In the genomic region with DNA sequence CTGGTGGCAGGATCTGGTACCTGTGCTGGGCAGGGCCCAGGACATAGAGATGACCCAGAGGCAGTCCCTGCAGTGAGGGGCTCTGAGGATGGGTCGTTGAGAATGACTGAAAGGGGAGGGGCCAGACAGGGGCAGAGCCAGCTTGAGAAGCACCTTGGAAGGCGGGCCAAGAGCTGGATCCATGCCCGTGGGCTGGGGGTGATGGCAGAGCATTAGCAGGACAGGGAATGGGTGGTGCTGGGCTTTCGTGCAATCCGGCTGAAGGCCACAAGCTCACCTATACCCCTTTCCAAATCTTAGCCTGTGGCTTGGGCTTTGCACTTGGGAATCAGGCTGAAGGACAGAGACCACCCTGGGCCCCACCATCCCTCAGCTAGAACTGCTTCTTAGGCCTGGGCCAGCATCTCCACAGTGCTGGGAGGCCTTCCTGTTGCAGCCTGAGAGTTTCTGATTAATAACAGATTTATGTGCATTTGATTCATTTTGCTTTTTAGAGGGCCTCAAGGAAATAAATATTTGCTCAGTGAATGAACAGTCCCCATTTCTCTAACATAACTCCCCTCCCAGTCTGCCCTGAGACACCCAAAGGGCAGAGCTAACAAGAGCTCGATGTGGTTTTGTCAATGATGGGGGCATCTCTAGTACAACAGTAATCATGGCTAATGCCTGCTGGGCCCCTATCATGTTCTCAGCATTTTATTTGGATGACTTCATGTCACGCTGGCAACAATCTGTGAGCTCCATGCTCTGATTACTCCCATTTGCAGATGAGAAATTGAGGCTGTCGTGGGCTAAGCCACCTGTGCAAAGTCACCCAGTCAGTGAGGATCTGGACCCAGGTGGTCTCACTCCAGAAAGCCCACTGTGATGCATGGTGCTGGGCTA, we compare ENCODE assay signal across 1 cellular context.
TF ChIP-seq lines count a peak whose summit lies in the region.

No MANE protein-coding gene starts in this region.

TF ChIP-seq in WTC11, 78 proteins besides CTCF, POLR2A, EP300 and RAD21 (continued from another document):
- TF ChIP-seq, protein P1, sequence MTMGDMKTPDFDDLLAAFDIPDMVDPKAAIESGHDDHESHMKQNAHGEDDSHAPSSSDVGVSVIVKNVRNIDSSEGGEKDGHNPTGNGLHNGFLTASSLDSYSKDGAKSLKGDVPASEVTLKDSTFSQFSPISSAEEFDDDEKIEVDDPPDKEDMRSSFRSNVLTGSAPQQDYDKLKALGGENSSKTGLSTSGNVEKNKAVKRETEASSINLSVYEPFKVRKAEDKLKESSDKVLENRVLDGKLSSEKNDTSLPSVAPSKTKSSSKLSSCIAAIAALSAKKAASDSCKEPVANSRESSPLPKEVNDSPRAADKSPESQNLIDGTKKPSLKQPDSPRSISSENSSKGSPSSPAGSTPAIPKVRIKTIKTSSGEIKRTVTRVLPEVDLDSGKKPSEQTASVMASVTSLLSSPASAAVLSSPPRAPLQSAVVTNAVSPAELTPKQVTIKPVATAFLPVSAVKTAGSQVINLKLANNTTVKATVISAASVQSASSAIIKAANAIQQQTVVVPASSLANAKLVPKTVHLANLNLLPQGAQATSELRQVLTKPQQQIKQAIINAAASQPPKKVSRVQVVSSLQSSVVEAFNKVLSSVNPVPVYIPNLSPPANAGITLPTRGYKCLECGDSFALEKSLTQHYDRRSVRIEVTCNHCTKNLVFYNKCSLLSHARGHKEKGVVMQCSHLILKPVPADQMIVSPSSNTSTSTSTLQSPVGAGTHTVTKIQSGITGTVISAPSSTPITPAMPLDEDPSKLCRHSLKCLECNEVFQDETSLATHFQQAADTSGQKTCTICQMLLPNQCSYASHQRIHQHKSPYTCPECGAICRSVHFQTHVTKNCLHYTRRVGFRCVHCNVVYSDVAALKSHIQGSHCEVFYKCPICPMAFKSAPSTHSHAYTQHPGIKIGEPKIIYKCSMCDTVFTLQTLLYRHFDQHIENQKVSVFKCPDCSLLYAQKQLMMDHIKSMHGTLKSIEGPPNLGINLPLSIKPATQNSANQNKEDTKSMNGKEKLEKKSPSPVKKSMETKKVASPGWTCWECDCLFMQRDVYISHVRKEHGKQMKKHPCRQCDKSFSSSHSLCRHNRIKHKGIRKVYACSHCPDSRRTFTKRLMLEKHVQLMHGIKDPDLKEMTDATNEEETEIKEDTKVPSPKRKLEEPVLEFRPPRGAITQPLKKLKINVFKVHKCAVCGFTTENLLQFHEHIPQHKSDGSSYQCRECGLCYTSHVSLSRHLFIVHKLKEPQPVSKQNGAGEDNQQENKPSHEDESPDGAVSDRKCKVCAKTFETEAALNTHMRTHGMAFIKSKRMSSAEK (CRISPR knock-in tag; IDR thresholded peaks at IDR 0.05; ENCODE audit: borderline replicate concordance), result no peak
